In genomic region chr14:52078093-52078492, GRCh38 we compare ENCODE assay signal across 25 cellular contexts. TPM values are rescaled to one million over a fixed set of nuclear protein-coding genes. Genes with fewer than 3 reads are reported as not detected.
A peak's percentile ranks its signal among the peaks of the same experiment; 100 is the strongest.
DNase-seq lines count a peak whose midpoint lies in the region; ATAC-seq, FAIRE-seq and TF ChIP-seq lines count a peak whose summit lies in the region.
"Had no signal": no experiment of that assay in that cellular context is flagged by ENCODE, and none has a peak within 500 bp of the region (broad histone marks: within the 10 kb centered on the region; RNA-seq: fewer than 3 reads in every experiment).

No MANE protein-coding gene starts in this region.

- no peak for TF ChIP-seq POLR2A in thyroid gland (IDR thresholded peaks at IDR 0.05)

- peak overlapping the region; percentile 49 for H3K4me2 ChIP-seq in astrocyte (ENCODE audit: low read length)

- no peaks in the 10 kb centered on the region for H3K36me3 Mint-ChIP-seq in astrocyte (ENCODE audit: low read depth, unreplicated experiment)
- H3K36me3 Mint-ChIP-seq: stimulated activated memory B cell treated with anti-CD40 and anti-IgM and Interleukin-4, amounts not matched to agents 10 μg/mL and 1 μg/mL and 100 μg/mL, for 72 hours had no signal

- no peaks in the 10 kb centered on the region for H4K20me1 ChIP-seq in astrocyte (ENCODE audit: insufficient read depth, low read length)

- TF ChIP-seq CTCF in heart right ventricle (IDR thresholded peaks at IDR 0.05) (no peak), astrocyte (IDR thresholded peaks at IDR 0.05; ENCODE audit: insufficient read depth, low read depth, low read length) (no peak), fibroblast of the aortic adventitia (IDR thresholded peaks at IDR 0.05; ENCODE audit: insufficient read depth, low read length) (no peak), thyroid gland (IDR thresholded peaks at IDR 0.05) (no peak)

- FAIRE-seq in astrocyte (lab: Jason Lieb, UNC): no peak
- FAIRE-seq: HepG2 had no signal

- intact Hi-C loops in heart right ventricle (cut with DNase I) (loop anchor here in 3 of 10 donors (5.0 kb wide), 3 partner anchors 39 to 54 kb away; no protein-coding TSS in a partner anchor), cardiac septum (cut with DNase I) (no loop called here), thyroid gland (cut with DNase I) (loop anchor here (5.0 kb wide), 1 partner anchor 34 kb away; no protein-coding TSS in a partner anchor)

- peak overlapping the region; percentile 45 for H3K9ac ChIP-seq in astrocyte (ENCODE audit: low read length)

- no peaks in the 10 kb centered on the region for H3K79me2 ChIP-seq in astrocyte (ENCODE audit: insufficient read depth, low read length)

- DNase-seq in heart right ventricle (no peak), cardiac septum (ENCODE audit: low spot score) (no peak), astrocyte (ENCODE audit: low read depth) (peak; percentile 64), fibroblast of the aortic adventitia (ENCODE audit: low read depth) (peak; percentile 78), thyroid gland (no peak), mesenteric fat pad (ENCODE audit: low spot score) (no peak), germinal center (ENCODE audit: low spot score) (no peak), NCI-H1436 (lab: John Stamatoyannopoulos, UW) (no peak)
- DNase-seq: activated CD4-positive, alpha-beta T cell treated with anti-CD3 and anti-CD28 coated beads for 36 hours; activated gamma-delta T cell; amniotic stem cell; cerebellar nuclear complex; DMS53; effector memory CD8-positive, alpha-beta T cell; mesendoderm; MG63; NCI-H82; nephron progenitor cell; psoas muscle had no signal

- H3K27me3 Mint-ChIP-seq in astrocyte (ENCODE audit: low read depth, unreplicated experiment): peaks cover 1% of the 10 kb centered on the region

- H3K9me3 ChIP-seq in heart right ventricle (peaks cover 0 to 4% (median 0%) of the 10 kb centered on the region in 11 donors), astrocyte (ENCODE audit: insufficient read depth, low read depth, low read length) (no peaks in the 10 kb centered on the region), thyroid gland (no peaks in the 10 kb centered on the region)
- H3K9me3 ChIP-seq: MG63, psoas muscle, thoracic aorta had no signal

- H3K4me3 Mint-ChIP-seq in astrocyte (ENCODE audit: unreplicated experiment): no peak overlapping the region
- H3K4me3 Mint-ChIP-seq: activated CD4-positive, alpha-beta T cell treated with anti-CD3 and anti-CD28 coated beads for 36 hours; effector memory CD8-positive, alpha-beta T cell; nephron progenitor cell; stimulated activated memory B cell treated with anti-CD40 and anti-IgM and Interleukin-4, amounts not matched to agents 10 μg/mL and 1 μg/mL and 100 μg/mL, for 72 hours had no signal

- peaks cover 37% of the 10 kb centered on the region for H3K4me1 Mint-ChIP-seq in astrocyte (ENCODE audit: low read depth, unreplicated experiment)
- H3K4me1 Mint-ChIP-seq: stimulated activated memory B cell treated with anti-CD40 and anti-IgM and Interleukin-4, amounts not matched to agents 10 μg/mL and 1 μg/mL and 100 μg/mL, for 72 hours had no signal

- H3K27ac Mint-ChIP-seq in astrocyte (ENCODE audit: unreplicated experiment): peak overlapping the region; percentile 87
- H3K27ac Mint-ChIP-seq: activated CD4-positive, alpha-beta T cell treated with anti-CD3 and anti-CD28 coated beads for 36 hours; effector memory CD8-positive, alpha-beta T cell; nephron progenitor cell; stimulated activated memory B cell treated with anti-CD40 and anti-IgM and Interleukin-4, amounts not matched to agents 10 μg/mL and 1 μg/mL and 100 μg/mL, for 72 hours had no signal

- H3K4me1 ChIP-seq in heart right ventricle: peaks cover 0 to 56% (median 24%) of the 10 kb centered on the region in 9 donors
- H3K4me1 ChIP-seq in astrocyte (ENCODE audit: insufficient read depth, low read length): peaks cover 68% of the 10 kb centered on the region
- peaks cover 56 to 70% of the 10 kb centered on the region in 2 donors for H3K4me1 ChIP-seq in thyroid gland
- H3K4me1 ChIP-seq: psoas muscle had no signal

- H3K27me3 ChIP-seq in heart right ventricle: no peaks in the 10 kb centered on the region
- H3K27me3 ChIP-seq in astrocyte (ENCODE audit: insufficient read depth, low read length): no peaks in the 10 kb centered on the region
- no peaks in the 10 kb centered on the region for H3K27me3 ChIP-seq in thyroid gland
- H3K27me3 ChIP-seq: MG63 had no signal

- peak overlapping the region in 4 of 10 donors; percentile 19 to 39 (median 32) for H3K27ac ChIP-seq in heart right ventricle
- peak overlapping the region; percentile 91 for H3K27ac ChIP-seq in astrocyte (ENCODE audit: low read depth, low read length)
- peak overlapping the region; percentile 80 to 96 (median 81) for H3K27ac ChIP-seq in thyroid gland
- H3K27ac ChIP-seq: C4-2B, psoas muscle, thoracic aorta had no signal

- no peak overlapping the region for H2AFZ ChIP-seq in astrocyte (ENCODE audit: low read depth, low read length)

- H3K9me3 Mint-ChIP-seq in astrocyte (ENCODE audit: unreplicated experiment): no peaks in the 10 kb centered on the region
- H3K9me3 Mint-ChIP-seq: effector memory CD8-positive, alpha-beta T cell; nephron progenitor cell had no signal

- ATAC-seq in heart right ventricle: peak in 7 of 8 donors; percentile 32 to 63 (median 58)
- ATAC-seq: activated CD4-positive, alpha-beta T cell treated with anti-CD3 and anti-CD28 coated beads for 36 hours; effector memory CD8-positive, alpha-beta T cell; HepG2; Panc1; psoas muscle; stimulated activated memory B cell treated with anti-CD40 and anti-IgM and Interleukin-4, amounts not matched to agents 10 μg/mL and 1 μg/mL and 100 μg/mL, for 72 hours had no signal

- 56 to 81% methylated on average over 2 of the region's 2 CpGs for WGBS in heart right ventricle, 2 donors
- WGBS in thyroid gland, 2 donors: 71 to 85% methylated on average over 2 of the region's 2 CpGs

- H3K4me3 ChIP-seq in heart right ventricle: no peak overlapping the region
- no peak overlapping the region for H3K4me3 ChIP-seq in astrocyte (ENCODE audit: insufficient read depth, low read depth, low read length)
- no peak overlapping the region for H3K4me3 ChIP-seq in fibroblast of the aortic adventitia (ENCODE audit: low read depth, low read length)
- H3K4me3 ChIP-seq in thyroid gland (replicated peaks in 1 of 3): no peak overlapping the region
- H3K4me3 ChIP-seq: MG63, psoas muscle, thoracic aorta had no signal

- H3K36me3 ChIP-seq in heart right ventricle (no peaks in the 10 kb centered on the region), astrocyte (ENCODE audit: insufficient read depth, low read length) (no peaks in the 10 kb centered on the region), thyroid gland (no peaks in the 10 kb centered on the region)
- H3K36me3 ChIP-seq: MG63, thoracic aorta had no signal

RNA-seq across cellular contexts. Expression of gene NID2, which starts 9.2 kb away (rescaled TPM):
- total RNA-seq in heart right ventricle (10 to 100 TPM; 26.6 to 66.0 (median 39.2) TPM), cardiac septum (37.3 TPM), astrocyte (11.4 and 22.3 TPM in 2 replicates), fibroblast of the aortic adventitia (ENCODE audit: low replicate concordance) (146 and 370 TPM in 2 replicates), thyroid gland (100 to 1,000 TPM; 115 to 207 (median 130) TPM), mesenteric fat pad (66.2 TPM)
- 10 to 100 TPM; 15.1 to 29.8 TPM for polyA plus RNA-seq in heart right ventricle
- total RNA-seq: A172; activated CD4-positive, alpha-beta T cell treated with anti-CD3 and anti-CD28 coated beads for 36 hours; HepG2 had no signal

Comparison
In these comparisons a context has a peak if more than half of its experiments do, and no peak if none do; other contexts are left out.
1. DNase-seq: peak in astrocyte (single experiment) and fibroblast of the aortic adventitia (single experiment); none in heart right ventricle (0 of 2), cardiac septum (single experiment), thyroid gland (0 of 2), mesenteric fat pad (single experiment), germinal center (single experiment) and NCI-H1436 (single experiment).